15 cellular contexts compared by ENCODE assay signal in the genomic region with DNA sequence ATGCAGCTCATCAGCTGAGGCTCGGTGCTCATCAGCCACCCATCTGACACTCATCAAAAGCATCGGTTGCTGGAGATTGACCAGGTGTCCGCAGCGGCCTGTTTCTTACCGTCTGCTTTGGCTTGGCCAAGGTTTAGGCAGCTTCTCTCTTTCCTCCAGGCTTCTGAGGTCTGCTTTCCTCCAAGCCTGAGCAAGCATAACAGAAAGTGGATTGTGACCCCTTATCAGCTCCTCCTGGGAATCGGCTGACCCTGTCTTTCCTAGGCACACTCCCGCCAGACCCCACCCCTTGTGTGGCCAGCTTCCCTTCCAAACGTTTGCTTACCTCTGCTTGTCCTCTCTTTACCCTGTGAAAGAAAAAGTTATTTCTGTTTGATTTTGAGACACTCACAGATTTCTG. TPM values are rescaled to one million over a fixed set of nuclear protein-coding genes. Genes with fewer than 3 reads are reported as not detected.
"Had no signal": no experiment of that assay in that cellular context is flagged by ENCODE, and none has a peak within 500 bp of the region (broad histone marks: within the 10 kb centered on the region; RNA-seq: fewer than 3 reads in every experiment).

No MANE protein-coding gene starts in this region.

- H3K9me3 ChIP-seq: gastrocnemius medialis, lower lobe of right lung, mucosa of descending colon, stomach, thyroid gland had no signal

- H3K27ac ChIP-seq: epithelial cell of prostate, lower lobe of right lung, SK-N-MC, thyroid gland had no signal

- H3K27ac Mint-ChIP-seq: activated B cell treated with CpG ODN at 0.5 μM for 24 hours; activated CD4-positive, alpha-beta T cell treated with anti-CD3 and anti-CD28 coated beads, Interleukin-2, amount 10 ng/mL, durations not matched to agents 24 days and 14 days; activated naive CD4-positive, alpha-beta T cell treated with anti-CD3 and anti-CD28 coated beads, Interleukin-2, amount 50 U/mL, for 24 hours; activated T-helper 2 cell treated with anti-CD3 and anti-CD28 coated beads, Interferon-gamma antibody, Interleukin-2, Interleukin-4, amounts not matched to agents 10 μg/mL and 5 μg/mL and 100 μg/mL, durations not matched to agents 14 hours and 24 hours and 36 hours; natural killer cell; T-helper 17 cell had no signal

- H3K9me3 Mint-ChIP-seq: activated B cell treated with CpG ODN at 0.5 μM for 24 hours; activated CD4-positive, alpha-beta T cell treated with anti-CD3 and anti-CD28 coated beads, Interleukin-2, amount 10 ng/mL, durations not matched to agents 24 days and 14 days; activated naive CD4-positive, alpha-beta T cell treated with anti-CD3 and anti-CD28 coated beads, Interleukin-2, amount 50 U/mL, for 24 hours; activated T-helper 2 cell treated with anti-CD3 and anti-CD28 coated beads, Interferon-gamma antibody, Interleukin-2, Interleukin-4, amounts not matched to agents 10 μg/mL and 5 μg/mL and 100 μg/mL, durations not matched to agents 14 hours and 24 hours and 36 hours; natural killer cell had no signal

- H3K27me3 ChIP-seq: thyroid gland had no signal

- H3K36me3 ChIP-seq: gastrocnemius medialis, lower lobe of right lung, stomach, thyroid gland had no signal

- H3K4me3 ChIP-seq: gastrocnemius medialis, lower lobe of right lung, mucosa of descending colon, SK-N-MC, stomach, thyroid gland had no signal

- ATAC-seq: gastrocnemius medialis, lower lobe of right lung, mucosa of descending colon, natural killer cell, T-helper 17 cell had no signal

- H3K36me3 Mint-ChIP-seq: activated naive CD4-positive, alpha-beta T cell treated with anti-CD3 and anti-CD28 coated beads, Interleukin-2, amount 50 U/mL, for 24 hours; natural killer cell had no signal

- DNase-seq: activated B cell treated with CpG ODN at 0.5 μM for 24 hours; activated CD4-positive, alpha-beta T cell treated with anti-CD3 and anti-CD28 coated beads, Interleukin-2, amount 10 ng/mL, durations not matched to agents 24 days and 14 days; activated CD8-positive, alpha-beta memory T cell treated with anti-CD3 and anti-CD28 coated beads for 24 hours; amniotic stem cell; gastrocnemius medialis; lower lobe of right lung; mucosa of descending colon; natural killer cell; stomach; T-helper 17 cell; thyroid gland had no signal

- H3K4me3 Mint-ChIP-seq: activated B cell treated with CpG ODN at 0.5 μM for 24 hours; activated CD4-positive, alpha-beta T cell treated with anti-CD3 and anti-CD28 coated beads, Interleukin-2, amount 10 ng/mL, durations not matched to agents 24 days and 14 days; activated naive CD4-positive, alpha-beta T cell treated with anti-CD3 and anti-CD28 coated beads, Interleukin-2, amount 50 U/mL, for 24 hours; natural killer cell; T-helper 17 cell had no signal

RNA-seq across cellular contexts. Expression of gene ISLR, which starts 17.5 kb away (rescaled TPM):
- total RNA-seq: activated B cell treated with CpG ODN at 0.5 μM for 24 hours; activated CD4-positive, alpha-beta T cell treated with anti-CD3 and anti-CD28 coated beads, Interleukin-2, amount 10 ng/mL, durations not matched to agents 24 days and 14 days; activated T-helper 2 cell treated with anti-CD3 and anti-CD28 coated beads, Interferon-gamma antibody, Interleukin-2, Interleukin-4, amounts not matched to agents 10 μg/mL and 5 μg/mL and 100 μg/mL, durations not matched to agents 14 hours and 24 hours and 36 hours; natural killer cell; T-helper 17 cell had no signal

RNA-seq across cellular contexts. Expression of gene ISLR2, which starts 25.6 kb away (rescaled TPM):
- total RNA-seq: activated B cell treated with CpG ODN at 0.5 μM for 24 hours; activated CD4-positive, alpha-beta T cell treated with anti-CD3 and anti-CD28 coated beads, Interleukin-2, amount 10 ng/mL, durations not matched to agents 24 days and 14 days; activated T-helper 2 cell treated with anti-CD3 and anti-CD28 coated beads, Interferon-gamma antibody, Interleukin-2, Interleukin-4, amounts not matched to agents 10 μg/mL and 5 μg/mL and 100 μg/mL, durations not matched to agents 14 hours and 24 hours and 36 hours; natural killer cell; T-helper 17 cell had no signal

RNA-seq across cellular contexts. Expression of gene STRA6, which starts 46.6 kb away (rescaled TPM):
- total RNA-seq: activated B cell treated with CpG ODN at 0.5 μM for 24 hours; activated CD4-positive, alpha-beta T cell treated with anti-CD3 and anti-CD28 coated beads, Interleukin-2, amount 10 ng/mL, durations not matched to agents 24 days and 14 days; activated T-helper 2 cell treated with anti-CD3 and anti-CD28 coated beads, Interferon-gamma antibody, Interleukin-2, Interleukin-4, amounts not matched to agents 10 μg/mL and 5 μg/mL and 100 μg/mL, durations not matched to agents 14 hours and 24 hours and 36 hours; gastrocnemius medialis; lower lobe of right lung; natural killer cell; T-helper 17 cell; thyroid gland had no signal
